19 cellular contexts compared by ENCODE assay signal in the genomic region with DNA sequence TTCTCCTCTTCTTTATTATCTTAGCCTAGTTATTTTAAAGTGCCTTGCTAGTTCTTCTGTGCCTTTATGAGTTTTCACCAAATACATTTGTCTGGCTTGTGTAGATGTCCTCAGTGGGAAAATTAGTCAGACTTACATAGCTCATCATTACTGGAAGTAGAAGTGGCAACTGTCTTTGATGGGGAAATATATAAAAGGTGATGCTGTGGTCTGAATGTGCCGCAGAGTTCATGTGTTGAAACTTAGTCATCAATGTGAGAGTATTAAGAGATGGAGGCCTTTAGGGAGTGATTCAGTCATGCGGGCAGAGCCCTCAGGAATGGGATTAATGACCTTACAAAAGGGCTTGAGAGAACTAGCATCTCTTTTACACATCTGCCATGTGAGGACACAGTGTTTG. TPM values are rescaled to one million over a fixed set of nuclear protein-coding genes. Genes with fewer than 3 reads are reported as not detected.
A peak's percentile ranks its signal among the peaks of the same experiment; 100 is the strongest.
DNase-seq lines count a peak whose midpoint lies in the region; ATAC-seq and TF ChIP-seq lines count a peak whose summit lies in the region.
"Had no signal": no experiment of that assay in that cellular context is flagged by ENCODE, and none has a peak within 500 bp of the region (broad histone marks: within the 10 kb centered on the region; RNA-seq: fewer than 3 reads in every experiment).

No MANE protein-coding gene starts in this region.

- H3K27ac Mint-ChIP-seq in MCF 10A (ENCODE audit: low read depth, unreplicated experiment): no peak overlapping the region

- TF ChIP-seq EP300 in tibial nerve (IDR thresholded peaks at IDR 0.05): no peak

- peak; percentile 87 for DNase-seq in mammary epithelial cell
- DNase-seq in MCF 10A (ENCODE audit: unreplicated experiment): no peak
- peak; percentile 78 for DNase-seq in NCI-H82 (lab: John Stamatoyannopoulos, UW)
- peak; percentile 3 for DNase-seq in kidney glomerular epithelial cell (lab: John Stamatoyannopoulos, UW)
- DNase-seq in foreskin keratinocyte: no peak
- DNase-seq in tibial nerve (ENCODE audit: low spot score in 2 of 2): no peak
- no peak for DNase-seq in NCI-H187 treated with DMSO at 0.1 percent for 48 hours (lab: John Stamatoyannopoulos, UW)
- DNase-seq: C1 segment of cervical spinal cord, MG63, NCI-H1048, NCI-H1436, NCI-H2029 treated with DMSO at 0.1 percent for 48 hours, NCI-H2171, NCI-H748 treated with DMSO at 0.1 percent for 48 hours, OCI-M1, RPMI8226, SHP77 treated with DMSO at 0.1 percent for 48 hours, SK-N-SH had no signal

- no peaks in the 10 kb centered on the region for H4K20me1 ChIP-seq in mammary epithelial cell (ENCODE audit: insufficient read depth, low read length)

- H3K27ac ChIP-seq in mammary epithelial cell (ENCODE audit: insufficient read depth, low read depth, low read length): no peak overlapping the region
- H3K27ac ChIP-seq in foreskin keratinocyte: no peak overlapping the region
- H3K27ac ChIP-seq in tibial nerve: no peak overlapping the region

- H2AFZ ChIP-seq in mammary epithelial cell (ENCODE audit: low read depth, low read length): no peak overlapping the region

- BruUV-seq in mammary epithelial cell (replicated peaks; lab: Mats Ljungman, UMichigan): no TSS peak
- BruUV-seq in MCF 10A (replicated peaks; lab: Mats Ljungman, UMichigan): no TSS peak

- intact Hi-C loops in mammary epithelial cell (cut with micrococcal nuclease) (no loop called here), MCF 10A (cut with micrococcal nuclease) (no loop called here)

- no peak overlapping the region for H3K4me2 ChIP-seq in mammary epithelial cell (ENCODE audit: insufficient read depth, low read depth, low read length)
- H3K4me2 ChIP-seq: SK-N-SH had no signal

- H3K4me3 Mint-ChIP-seq in MCF 10A (ENCODE audit: unreplicated experiment): no peak overlapping the region

- H3K9me3 Mint-ChIP-seq in MCF 10A (ENCODE audit: unreplicated experiment): peaks cover 29% of the 10 kb centered on the region

- TF ChIP-seq POLR2A in tibial nerve (IDR thresholded peaks at IDR 0.05): no peak

- H3K9me3 ChIP-seq in mammary epithelial cell (replicated peaks; ENCODE audit: insufficient read depth, low read length) (no peaks in the 10 kb centered on the region), tibial nerve (no peaks in the 10 kb centered on the region)
- H3K9me3 ChIP-seq: SK-N-SH had no signal

- peaks cover 6% of the 10 kb centered on the region for H3K36me3 Mint-ChIP-seq in MCF 10A (ENCODE audit: insufficient read depth, unreplicated experiment)

- no peak for ATAC-seq in foreskin keratinocyte

- 94% methylated on average over 2 of the region's 2 CpGs for WGBS in mammary epithelial cell (ENCODE audit: low coverage, missing lambda C conversion rate)
- 94 to 98% methylated on average over 2 of the region's 2 CpGs for WGBS in tibial nerve, 2 donors

- H3K9ac ChIP-seq in mammary epithelial cell (ENCODE audit: insufficient read depth, low read length): no peak overlapping the region
- H3K9ac ChIP-seq: SK-N-SH had no signal

- H3K4me1 ChIP-seq in mammary epithelial cell (ENCODE audit: insufficient read depth, low read length) (no peaks in the 10 kb centered on the region), foreskin keratinocyte (no peaks in the 10 kb centered on the region), tibial nerve (peaks cover 0 to under 1% (median 0%) of the 10 kb centered on the region in 4 donors)

- dilution Hi-C loops in mammary epithelial cell (cut with HindIII; ENCODE audit: low sequenced_read_pairs): no loop called here

- H3K27me3 ChIP-seq in mammary epithelial cell (ENCODE audit: insufficient read depth, low read length): no peaks in the 10 kb centered on the region
- peaks cover 2% of the 10 kb centered on the region for H3K27me3 ChIP-seq in foreskin keratinocyte
- no peaks in the 10 kb centered on the region for H3K27me3 ChIP-seq in tibial nerve
- H3K27me3 ChIP-seq: MG63 had no signal

- no peaks in the 10 kb centered on the region for H3K79me2 ChIP-seq in mammary epithelial cell (ENCODE audit: insufficient read depth, low read length)

- H3K4me3 ChIP-seq in mammary epithelial cell (replicated peaks in 1 of 3; ENCODE audit: insufficient read depth in 1 of 3, low read depth in 2 of 3, low read length in 3 of 3): no peak overlapping the region
- H3K4me3 ChIP-seq in tibial nerve: no peak overlapping the region
- H3K4me3 ChIP-seq: MG63 had no signal

- peaks cover 4% of the 10 kb centered on the region for H3K4me1 Mint-ChIP-seq in MCF 10A (ENCODE audit: insufficient read depth, unreplicated experiment)

- no peaks in the 10 kb centered on the region for H3K36me3 ChIP-seq in mammary epithelial cell (ENCODE audit: insufficient read depth, low read length)
- H3K36me3 ChIP-seq in tibial nerve: peaks cover 0 to 10% (median 0%) of the 10 kb centered on the region in 3 donors

- POLR2A ChIA-PET in MCF 10A (lab: Yijun Ruan, JAX): no interaction called here

- in situ Hi-C loops in mammary epithelial cell (cut with MboI; ENCODE audit: low sequenced_read_pairs in 2 of 2): loop anchor here in 1 of 2 donors (10.0 kb wide), 1 partner anchor 425 kb away; no protein-coding TSS in a partner anchor

- no peaks in the 10 kb centered on the region for H3K27me3 Mint-ChIP-seq in MCF 10A (ENCODE audit: insufficient read depth, unreplicated experiment)

- no peak for TF ChIP-seq CTCF in mammary epithelial cell (conservative IDR thresholded peaks at IDR 0.05 in 1 of 2, IDR thresholded peaks at IDR 0.05 in 1 of 2; ENCODE audit: extremely low read depth in 1 of 2, insufficient read depth in 1 of 2, low read depth in 1 of 2, low read length in 2 of 2)
- no peak for TF ChIP-seq CTCF in MCF 10A (IDR thresholded peaks at IDR 0.05; ENCODE audit: unreplicated experiment)
- TF ChIP-seq CTCF in foreskin keratinocyte (conservative IDR thresholded peaks at IDR 0.05): no peak
- no peak for TF ChIP-seq CTCF in tibial nerve (IDR thresholded peaks at IDR 0.05)

- CTCF ChIA-PET in mammary epithelial cell (lab: Charles Lee; ENCODE audit: low non-redundant PET): no interaction called here
- CTCF ChIA-PET in MCF 10A (lab: Yijun Ruan, JAX): interaction anchor here (0.7 to 0.8 kb wide), 3 partner anchors 11 to 13 kb away, joined by 3 to 4 read pairs (median 3); no protein-coding TSS in a partner anchor

RNA-seq across cellular contexts. Expression of gene ERICH6, which starts 6.4 kb away (rescaled TPM):
- not detected for total RNA-seq in mammary epithelial cell
- polyA plus RNA-seq in mammary epithelial cell: 0.02 TPM
- not detected for polyA minus RNA-seq in mammary epithelial cell
- total RNA-seq in MCF 10A (2022): not detected in 2 replicates
- not detected in 2 replicates for total RNA-seq in foreskin keratinocyte
- not detected in 2 replicates for polyA plus RNA-seq in foreskin keratinocyte
- total RNA-seq in tibial nerve: under 1 TPM in 1 of 4 donors, not detected in 3; 0.84 TPM
- total RNA-seq: NCI-H460 had no signal

RNA-seq across cellular contexts. Expression of gene SIAH2, which starts 52.9 kb away (rescaled TPM):
- 10 to 100 TPM; 23.7 to 30.5 TPM for total RNA-seq in mammary epithelial cell
- 23.9 TPM for polyA plus RNA-seq in mammary epithelial cell
- polyA minus RNA-seq in mammary epithelial cell: 91.7 TPM
- 20.0 and 35.4 TPM in 2 replicates for total RNA-seq in MCF 10A (2022)
- total RNA-seq in foreskin keratinocyte: 33.3 and 37.7 TPM in 2 replicates
- polyA plus RNA-seq in foreskin keratinocyte: 26.5 and 30.2 TPM in 2 replicates
- total RNA-seq in tibial nerve: 10 to 100 TPM; 60.5 to 73.7 (median 62.7) TPM

Comparison
In these comparisons a context has a peak if more than half of its experiments do, and no peak if none do; other contexts are left out.
1. DNase-seq: peak in mammary epithelial cell (single experiment), NCI-H82 (single experiment) and kidney glomerular epithelial cell (single experiment); none in MCF 10A (single experiment), foreskin keratinocyte (0 of 2), tibial nerve (0 of 2) and NCI-H187 treated with DMSO at 0.1 percent for 48 hours (single experiment).